Comparison of ENCODE assay signal across 1 cellular context in the genomic region with DNA sequence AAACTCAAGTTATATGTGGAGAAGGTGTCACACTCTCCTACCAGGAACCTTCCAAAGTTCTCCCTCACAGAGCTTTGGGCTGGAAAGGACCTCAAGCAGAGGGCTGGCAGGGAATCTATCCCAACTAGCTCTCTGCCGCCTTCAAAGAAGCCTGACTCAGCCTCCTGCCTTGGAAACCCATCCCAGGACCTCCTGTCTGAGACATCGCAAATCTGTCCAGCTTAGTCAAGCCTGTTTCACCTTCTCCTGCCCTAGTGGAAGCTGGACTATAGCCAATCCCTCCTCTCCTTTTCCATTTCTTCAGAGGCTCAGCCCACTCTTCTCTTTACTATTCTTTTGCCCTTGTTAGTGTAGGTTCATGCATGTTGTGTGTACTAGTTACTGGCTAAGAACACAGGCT.
TF ChIP-seq lines count a peak whose summit lies in the region.

No MANE protein-coding gene starts in this region.

TF ChIP-seq in IMR-90, 13 proteins besides CTCF, POLR2A, EP300 and RAD21:
- TF ChIP-seq CHD1 (IDR thresholded peaks at IDR 0.05; ENCODE audit: low read depth, low read length) (no peak), MAZ (IDR thresholded peaks at IDR 0.05; ENCODE audit: borderline replicate concordance, low read depth, low read length) (no peak), RFX5 (IDR thresholded peaks at IDR 0.05; ENCODE audit: low read depth, low read length) (no peak), CEBPB (IDR thresholded peaks at IDR 0.05; ENCODE audit: low read depth, low read length) (no peak), SMC3 (IDR thresholded peaks at IDR 0.05; ENCODE audit: low read depth, low read length) (no peak)
- TF ChIP-seq, protein P1, sequence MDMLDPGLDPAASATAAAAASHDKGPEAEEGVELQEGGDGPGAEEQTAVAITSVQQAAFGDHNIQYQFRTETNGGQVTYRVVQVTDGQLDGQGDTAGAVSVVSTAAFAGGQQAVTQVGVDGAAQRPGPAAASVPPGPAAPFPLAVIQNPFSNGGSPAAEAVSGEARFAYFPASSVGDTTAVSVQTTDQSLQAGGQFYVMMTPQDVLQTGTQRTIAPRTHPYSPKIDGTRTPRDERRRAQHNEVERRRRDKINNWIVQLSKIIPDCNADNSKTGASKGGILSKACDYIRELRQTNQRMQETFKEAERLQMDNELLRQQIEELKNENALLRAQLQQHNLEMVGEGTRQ (IDR thresholded peaks at IDR 0.05; ENCODE audit: low read depth, low read length), result no peak
- TF ChIP-seq, protein P2, sequence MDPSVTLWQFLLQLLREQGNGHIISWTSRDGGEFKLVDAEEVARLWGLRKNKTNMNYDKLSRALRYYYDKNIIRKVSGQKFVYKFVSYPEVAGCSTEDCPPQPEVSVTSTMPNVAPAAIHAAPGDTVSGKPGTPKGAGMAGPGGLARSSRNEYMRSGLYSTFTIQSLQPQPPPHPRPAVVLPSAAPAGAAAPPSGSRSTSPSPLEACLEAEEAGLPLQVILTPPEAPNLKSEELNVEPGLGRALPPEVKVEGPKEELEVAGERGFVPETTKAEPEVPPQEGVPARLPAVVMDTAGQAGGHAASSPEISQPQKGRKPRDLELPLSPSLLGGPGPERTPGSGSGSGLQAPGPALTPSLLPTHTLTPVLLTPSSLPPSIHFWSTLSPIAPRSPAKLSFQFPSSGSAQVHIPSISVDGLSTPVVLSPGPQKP (IDR thresholded peaks at IDR 0.05; ENCODE audit: borderline replicate concordance, low read depth, low read length), result no peak
